Comparison of ENCODE assay signal across 1 cellular context in genomic region chr4:70365479-70365878, GRCh38.
TF ChIP-seq lines count a peak whose summit lies in the region.

No MANE protein-coding gene starts in this region.

TF ChIP-seq in K562, 482 proteins besides CTCF, POLR2A, EP300 and RAD21:
- TF ChIP-seq GATAD2B (IDR thresholded peaks at IDR 0.05; ENCODE audit: borderline replicate concordance) (no peak), ZNF253 (CRISPR knock-in tag; conservative IDR thresholded peaks at IDR 0.05) (no peak), ZBTB34 (CRISPR knock-in tag; IDR thresholded peaks at IDR 0.05) (no peak), NFIC (IDR thresholded peaks at IDR 0.05) (peak; percentile 66), PCBP2 (IDR thresholded peaks at IDR 0.05; ENCODE audit: low read depth, low read length, poor library complexity, severe bottlenecking) (no peak)
